1 cellular context compared by ENCODE assay signal in the genomic region with DNA sequence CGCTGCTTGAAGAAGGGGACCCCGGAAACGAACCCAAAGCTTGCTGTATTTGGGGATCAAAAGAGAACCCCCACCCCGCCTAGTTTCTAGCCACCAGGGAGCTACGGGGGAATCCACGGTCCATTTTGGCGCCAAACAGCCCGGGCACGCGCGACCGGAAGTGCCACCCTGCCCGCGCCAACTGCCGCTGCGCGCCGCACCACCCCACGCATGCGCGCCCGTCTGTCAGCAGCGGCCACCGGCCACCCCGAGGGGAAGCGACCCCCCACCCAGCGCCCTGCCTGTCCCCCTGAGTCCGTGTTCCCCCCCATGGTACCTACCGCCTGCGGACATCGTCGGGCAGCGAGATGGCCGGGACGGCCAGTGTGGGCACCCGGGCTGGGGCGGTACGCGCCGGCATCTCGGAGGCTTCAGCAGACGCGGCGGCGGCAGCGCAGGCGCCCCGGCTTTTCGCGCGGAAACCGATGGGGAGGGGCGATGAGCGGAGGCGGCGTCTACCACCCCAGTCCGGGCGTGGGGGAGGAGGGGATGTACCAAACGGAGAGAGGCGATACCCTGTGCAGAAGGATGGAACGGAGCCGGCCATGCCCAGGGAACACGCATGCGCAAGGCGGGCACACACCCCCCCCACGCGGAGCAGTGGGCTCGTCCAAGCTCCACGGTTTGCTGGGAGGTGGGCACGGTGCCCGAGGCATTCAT.
TF ChIP-seq lines count a peak whose summit lies in the region.

A gene (minus strand): TSS at position 454 of the 699 bp plus-strand sequence. CDS start 54 bp downstream, at position 400.

TF ChIP-seq in GM12878, 131 proteins besides CTCF, POLR2A, EP300 and RAD21 (continued from another document and continues in another):
- TF ChIP-seq IRF4 (IDR thresholded peaks at IDR 0.05; ENCODE audit: low read depth, low read length), result no peak
- no peak; the same call in 1 of the 2 replicates for TF ChIP-seq MTA3 (IDR thresholded peaks at IDR 0.05; ENCODE audit: borderline replicate concordance, low read length)
- TF ChIP-seq, protein P1, sequence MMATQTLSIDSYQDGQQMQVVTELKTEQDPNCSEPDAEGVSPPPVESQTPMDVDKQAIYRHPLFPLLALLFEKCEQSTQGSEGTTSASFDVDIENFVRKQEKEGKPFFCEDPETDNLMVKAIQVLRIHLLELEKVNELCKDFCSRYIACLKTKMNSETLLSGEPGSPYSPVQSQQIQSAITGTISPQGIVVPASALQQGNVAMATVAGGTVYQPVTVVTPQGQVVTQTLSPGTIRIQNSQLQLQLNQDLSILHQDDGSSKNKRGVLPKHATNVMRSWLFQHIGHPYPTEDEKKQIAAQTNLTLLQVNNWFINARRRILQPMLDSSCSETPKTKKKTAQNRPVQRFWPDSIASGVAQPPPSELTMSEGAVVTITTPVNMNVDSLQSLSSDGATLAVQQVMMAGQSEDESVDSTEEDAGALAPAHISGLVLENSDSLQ (IDR thresholded peaks at IDR 0.05), result peak; percentile 45
- TF ChIP-seq, protein P2, sequence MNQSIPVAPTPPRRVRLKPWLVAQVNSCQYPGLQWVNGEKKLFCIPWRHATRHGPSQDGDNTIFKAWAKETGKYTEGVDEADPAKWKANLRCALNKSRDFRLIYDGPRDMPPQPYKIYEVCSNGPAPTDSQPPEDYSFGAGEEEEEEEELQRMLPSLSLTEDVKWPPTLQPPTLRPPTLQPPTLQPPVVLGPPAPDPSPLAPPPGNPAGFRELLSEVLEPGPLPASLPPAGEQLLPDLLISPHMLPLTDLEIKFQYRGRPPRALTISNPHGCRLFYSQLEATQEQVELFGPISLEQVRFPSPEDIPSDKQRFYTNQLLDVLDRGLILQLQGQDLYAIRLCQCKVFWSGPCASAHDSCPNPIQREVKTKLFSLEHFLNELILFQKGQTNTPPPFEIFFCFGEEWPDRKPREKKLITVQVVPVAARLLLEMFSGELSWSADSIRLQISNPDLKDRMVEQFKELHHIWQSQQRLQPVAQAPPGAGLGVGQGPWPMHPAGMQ (IDR thresholded peaks at IDR 0.05; ENCODE audit: borderline replicate concordance), result no peak
- no peak for TF ChIP-seq YBX1 (IDR thresholded peaks at IDR 0.05)
- no peak for TF ChIP-seq MEF2B (IDR thresholded peaks at IDR 0.05; ENCODE audit: partially characterized antibody, poor library complexity, severe bottlenecking)
- peak; percentile 40; the same call in 1 of the 2 replicates for TF ChIP-seq CBFB (IDR thresholded peaks at IDR 0.05; ENCODE audit: low read depth)
- TF ChIP-seq, protein P3, sequence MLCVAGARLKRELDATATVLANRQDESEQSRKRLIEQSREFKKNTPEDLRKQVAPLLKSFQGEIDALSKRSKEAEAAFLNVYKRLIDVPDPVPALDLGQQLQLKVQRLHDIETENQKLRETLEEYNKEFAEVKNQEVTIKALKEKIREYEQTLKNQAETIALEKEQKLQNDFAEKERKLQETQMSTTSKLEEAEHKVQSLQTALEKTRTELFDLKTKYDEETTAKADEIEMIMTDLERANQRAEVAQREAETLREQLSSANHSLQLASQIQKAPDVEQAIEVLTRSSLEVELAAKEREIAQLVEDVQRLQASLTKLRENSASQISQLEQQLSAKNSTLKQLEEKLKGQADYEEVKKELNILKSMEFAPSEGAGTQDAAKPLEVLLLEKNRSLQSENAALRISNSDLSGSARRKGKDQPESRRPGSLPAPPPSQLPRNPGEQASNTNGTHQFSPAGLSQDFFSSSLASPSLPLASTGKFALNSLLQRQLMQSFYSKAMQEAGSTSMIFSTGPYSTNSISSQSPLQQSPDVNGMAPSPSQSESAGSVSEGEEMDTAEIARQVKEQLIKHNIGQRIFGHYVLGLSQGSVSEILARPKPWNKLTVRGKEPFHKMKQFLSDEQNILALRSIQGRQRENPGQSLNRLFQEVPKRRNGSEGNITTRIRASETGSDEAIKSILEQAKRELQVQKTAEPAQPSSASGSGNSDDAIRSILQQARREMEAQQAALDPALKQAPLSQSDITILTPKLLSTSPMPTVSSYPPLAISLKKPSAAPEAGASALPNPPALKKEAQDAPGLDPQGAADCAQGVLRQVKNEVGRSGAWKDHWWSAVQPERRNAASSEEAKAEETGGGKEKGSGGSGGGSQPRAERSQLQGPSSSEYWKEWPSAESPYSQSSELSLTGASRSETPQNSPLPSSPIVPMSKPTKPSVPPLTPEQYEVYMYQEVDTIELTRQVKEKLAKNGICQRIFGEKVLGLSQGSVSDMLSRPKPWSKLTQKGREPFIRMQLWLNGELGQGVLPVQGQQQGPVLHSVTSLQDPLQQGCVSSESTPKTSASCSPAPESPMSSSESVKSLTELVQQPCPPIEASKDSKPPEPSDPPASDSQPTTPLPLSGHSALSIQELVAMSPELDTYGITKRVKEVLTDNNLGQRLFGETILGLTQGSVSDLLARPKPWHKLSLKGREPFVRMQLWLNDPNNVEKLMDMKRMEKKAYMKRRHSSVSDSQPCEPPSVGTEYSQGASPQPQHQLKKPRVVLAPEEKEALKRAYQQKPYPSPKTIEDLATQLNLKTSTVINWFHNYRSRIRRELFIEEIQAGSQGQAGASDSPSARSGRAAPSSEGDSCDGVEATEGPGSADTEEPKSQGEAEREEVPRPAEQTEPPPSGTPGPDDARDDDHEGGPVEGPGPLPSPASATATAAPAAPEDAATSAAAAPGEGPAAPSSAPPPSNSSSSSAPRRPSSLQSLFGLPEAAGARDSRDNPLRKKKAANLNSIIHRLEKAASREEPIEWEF (IDR thresholded peaks at IDR 0.05; ENCODE audit: insufficient replicate concordance, low read depth, low read length), result no peak
- peak; percentile 99 for TF ChIP-seq SREBF1 (IDR thresholded peaks at IDR 0.05; ENCODE audit: low read length)
- 0 out of 2 replicates have a peak, but pooled peaks have one; percentile 9 for TF ChIP-seq BACH1 (IDR thresholded peaks at IDR 0.05; ENCODE audit: borderline replicate concordance)
- TF ChIP-seq ESRRA (IDR thresholded peaks at IDR 0.05; ENCODE audit: low read length), result no peak
- TF ChIP-seq, protein P4, sequence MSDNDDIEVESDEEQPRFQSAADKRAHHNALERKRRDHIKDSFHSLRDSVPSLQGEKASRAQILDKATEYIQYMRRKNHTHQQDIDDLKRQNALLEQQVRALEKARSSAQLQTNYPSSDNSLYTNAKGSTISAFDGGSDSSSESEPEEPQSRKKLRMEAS (IDR thresholded peaks at IDR 0.05; ENCODE audit: low read depth, low read length), result peak; percentile 48; the same call in 1 of the 2 replicates
- 0 out of 2 replicates have a peak, but pooled peaks have one; percentile 41 for TF ChIP-seq PAX5 (IDR thresholded peaks at IDR 0.05; ENCODE audit: borderline replicate concordance, low read depth, low read length)
- TF ChIP-seq ZNF217 (IDR thresholded peaks at IDR 0.05), result no peak
- no peak; the same call in none of the 2 replicates for TF ChIP-seq SIN3A (IDR thresholded peaks at IDR 0.05; ENCODE audit: low read depth, low read length)
- TF ChIP-seq ZBED1 (IDR thresholded peaks at IDR 0.05; ENCODE audit: borderline replicate concordance), result peak; percentile 72; the same call in 1 of the 2 replicates
- TF ChIP-seq, protein P5, sequence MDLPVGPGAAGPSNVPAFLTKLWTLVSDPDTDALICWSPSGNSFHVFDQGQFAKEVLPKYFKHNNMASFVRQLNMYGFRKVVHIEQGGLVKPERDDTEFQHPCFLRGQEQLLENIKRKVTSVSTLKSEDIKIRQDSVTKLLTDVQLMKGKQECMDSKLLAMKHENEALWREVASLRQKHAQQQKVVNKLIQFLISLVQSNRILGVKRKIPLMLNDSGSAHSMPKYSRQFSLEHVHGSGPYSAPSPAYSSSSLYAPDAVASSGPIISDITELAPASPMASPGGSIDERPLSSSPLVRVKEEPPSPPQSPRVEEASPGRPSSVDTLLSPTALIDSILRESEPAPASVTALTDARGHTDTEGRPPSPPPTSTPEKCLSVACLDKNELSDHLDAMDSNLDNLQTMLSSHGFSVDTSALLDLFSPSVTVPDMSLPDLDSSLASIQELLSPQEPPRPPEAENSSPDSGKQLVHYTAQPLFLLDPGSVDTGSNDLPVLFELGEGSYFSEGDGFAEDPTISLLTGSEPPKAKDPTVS (IDR thresholded peaks at IDR 0.05; ENCODE audit: low read depth, low read length), result no peak
- peak; percentile 61 for TF ChIP-seq CREM (IDR thresholded peaks at IDR 0.05; ENCODE audit: low read depth)
- TF ChIP-seq, protein P6, sequence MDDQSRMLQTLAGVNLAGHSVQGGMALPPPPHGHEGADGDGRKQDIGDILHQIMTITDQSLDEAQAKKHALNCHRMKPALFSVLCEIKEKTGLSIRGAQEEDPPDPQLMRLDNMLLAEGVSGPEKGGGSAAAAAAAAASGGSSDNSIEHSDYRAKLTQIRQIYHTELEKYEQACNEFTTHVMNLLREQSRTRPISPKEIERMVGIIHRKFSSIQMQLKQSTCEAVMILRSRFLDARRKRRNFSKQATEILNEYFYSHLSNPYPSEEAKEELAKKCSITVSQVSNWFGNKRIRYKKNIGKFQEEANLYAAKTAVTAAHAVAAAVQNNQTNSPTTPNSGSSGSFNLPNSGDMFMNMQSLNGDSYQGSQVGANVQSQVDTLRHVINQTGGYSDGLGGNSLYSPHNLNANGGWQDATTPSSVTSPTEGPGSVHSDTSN (IDR thresholded peaks at IDR 0.05; ENCODE audit: insufficient replicate concordance, low read depth, low read length), result no peak
- TF ChIP-seq, protein P7, sequence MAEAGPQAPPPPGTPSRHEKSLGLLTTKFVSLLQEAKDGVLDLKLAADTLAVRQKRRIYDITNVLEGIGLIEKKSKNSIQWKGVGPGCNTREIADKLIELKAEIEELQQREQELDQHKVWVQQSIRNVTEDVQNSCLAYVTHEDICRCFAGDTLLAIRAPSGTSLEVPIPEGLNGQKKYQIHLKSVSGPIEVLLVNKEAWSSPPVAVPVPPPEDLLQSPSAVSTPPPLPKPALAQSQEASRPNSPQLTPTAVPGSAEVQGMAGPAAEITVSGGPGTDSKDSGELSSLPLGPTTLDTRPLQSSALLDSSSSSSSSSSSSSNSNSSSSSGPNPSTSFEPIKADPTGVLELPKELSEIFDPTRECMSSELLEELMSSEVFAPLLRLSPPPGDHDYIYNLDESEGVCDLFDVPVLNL (IDR thresholded peaks at IDR 0.05; ENCODE audit: low read depth, low read length), result peak; percentile 60
- TF ChIP-seq TCF3 (IDR thresholded peaks at IDR 0.05; ENCODE audit: borderline replicate concordance, insufficient read depth, low read depth, low read length), result 0 out of 2 replicates have a peak, but pooled peaks have one; percentile 49
- TF ChIP-seq SUPT20H (IDR thresholded peaks at IDR 0.05; ENCODE audit: borderline replicate concordance, control insufficient read depth, low read depth, low read length), result no peak
- TF ChIP-seq, protein P8, sequence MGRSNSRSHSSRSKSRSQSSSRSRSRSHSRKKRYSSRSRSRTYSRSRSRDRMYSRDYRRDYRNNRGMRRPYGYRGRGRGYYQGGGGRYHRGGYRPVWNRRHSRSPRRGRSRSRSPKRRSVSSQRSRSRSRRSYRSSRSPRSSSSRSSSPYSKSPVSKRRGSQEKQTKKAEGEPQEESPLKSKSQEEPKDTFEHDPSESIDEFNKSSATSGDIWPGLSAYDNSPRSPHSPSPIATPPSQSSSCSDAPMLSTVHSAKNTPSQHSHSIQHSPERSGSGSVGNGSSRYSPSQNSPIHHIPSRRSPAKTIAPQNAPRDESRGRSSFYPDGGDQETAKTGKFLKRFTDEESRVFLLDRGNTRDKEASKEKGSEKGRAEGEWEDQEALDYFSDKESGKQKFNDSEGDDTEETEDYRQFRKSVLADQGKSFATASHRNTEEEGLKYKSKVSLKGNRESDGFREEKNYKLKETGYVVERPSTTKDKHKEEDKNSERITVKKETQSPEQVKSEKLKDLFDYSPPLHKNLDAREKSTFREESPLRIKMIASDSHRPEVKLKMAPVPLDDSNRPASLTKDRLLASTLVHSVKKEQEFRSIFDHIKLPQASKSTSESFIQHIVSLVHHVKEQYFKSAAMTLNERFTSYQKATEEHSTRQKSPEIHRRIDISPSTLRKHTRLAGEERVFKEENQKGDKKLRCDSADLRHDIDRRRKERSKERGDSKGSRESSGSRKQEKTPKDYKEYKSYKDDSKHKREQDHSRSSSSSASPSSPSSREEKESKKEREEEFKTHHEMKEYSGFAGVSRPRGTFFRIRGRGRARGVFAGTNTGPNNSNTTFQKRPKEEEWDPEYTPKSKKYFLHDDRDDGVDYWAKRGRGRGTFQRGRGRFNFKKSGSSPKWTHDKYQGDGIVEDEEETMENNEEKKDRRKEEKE (IDR thresholded peaks at IDR 0.05), result peak; percentile 93
- no peak for TF ChIP-seq NFXL1 (IDR thresholded peaks at IDR 0.05; ENCODE audit: borderline replicate concordance)
- TF ChIP-seq SMAD5 (IDR thresholded peaks at IDR 0.05; ENCODE audit: low read depth), result peak; percentile 84
- no peak for TF ChIP-seq SMAD1 (IDR thresholded peaks at IDR 0.05; ENCODE audit: low read depth, partially characterized antibody)
- TF ChIP-seq ZNF622 (IDR thresholded peaks at IDR 0.05), result no peak
- TF ChIP-seq CHD4 (IDR thresholded peaks at IDR 0.05), result no peak
- TF ChIP-seq, protein P9, sequence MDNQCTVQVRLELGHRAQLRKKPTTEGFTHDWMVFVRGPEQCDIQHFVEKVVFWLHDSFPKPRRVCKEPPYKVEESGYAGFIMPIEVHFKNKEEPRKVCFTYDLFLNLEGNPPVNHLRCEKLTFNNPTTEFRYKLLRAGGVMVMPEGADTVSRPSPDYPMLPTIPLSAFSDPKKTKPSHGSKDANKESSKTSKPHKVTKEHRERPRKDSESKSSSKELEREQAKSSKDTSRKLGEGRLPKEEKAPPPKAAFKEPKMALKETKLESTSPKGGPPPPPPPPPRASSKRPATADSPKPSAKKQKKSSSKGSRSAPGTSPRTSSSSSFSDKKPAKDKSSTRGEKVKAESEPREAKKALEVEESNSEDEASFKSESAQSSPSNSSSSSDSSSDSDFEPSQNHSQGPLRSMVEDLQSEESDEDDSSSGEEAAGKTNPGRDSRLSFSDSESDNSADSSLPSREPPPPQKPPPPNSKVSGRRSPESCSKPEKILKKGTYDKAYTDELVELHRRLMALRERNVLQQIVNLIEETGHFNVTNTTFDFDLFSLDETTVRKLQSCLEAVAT (IDR thresholded peaks at IDR 0.05), result no peak; the same call in 1 of the 2 replicates
- peak; percentile 42; the same call in 1 of the 3 replicates for TF ChIP-seq POU2F2 (IDR thresholded peaks at IDR 0.05; ENCODE audit: borderline replicate concordance, low read depth, low read length)
